Comparison of ENCODE assay signal across 19 cellular contexts in the genomic region with DNA sequence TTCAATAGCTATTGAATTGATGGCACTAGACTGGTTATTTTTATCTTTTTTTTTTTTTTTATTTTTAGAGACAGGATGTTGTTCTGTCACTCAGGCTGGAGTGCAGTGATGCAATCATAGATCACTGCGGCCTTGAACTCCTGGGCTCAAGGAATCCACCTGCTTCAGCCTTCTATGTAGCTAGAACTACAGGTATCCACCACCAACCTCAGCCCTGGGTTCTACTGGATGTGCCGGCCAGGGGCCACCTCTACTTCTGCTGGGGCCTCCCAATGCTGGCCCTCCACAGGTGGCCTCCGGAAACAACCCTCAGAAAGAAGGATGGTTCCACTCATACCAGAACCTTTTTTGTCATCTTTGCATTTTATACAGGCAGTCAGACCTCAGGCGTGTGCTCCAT.
DNase-seq lines count a peak whose midpoint lies in the region; ATAC-seq lines count a peak whose summit lies in the region.
"Had no signal": no experiment of that assay in that cellular context is flagged by ENCODE, and none has a peak within 500 bp of the region (broad histone marks: within the 10 kb centered on the region; RNA-seq: fewer than 3 reads in every experiment).

No MANE protein-coding gene starts in this region.

- peaks cover 6% of the 10 kb centered on the region for H3K4me1 Mint-ChIP-seq in activated naive CD8-positive, alpha-beta T cell treated with anti-CD3 and anti-CD28 coated beads, Interleukin-2, amount 10 ng/mL, durations not matched to agents 7 days and 5 days
- peaks cover 3% of the 10 kb centered on the region for H3K4me1 Mint-ChIP-seq in activated naive CD8-positive, alpha-beta T cell treated with anti-CD3 and anti-CD28 coated beads for 36 hours
- peaks cover 32% of the 10 kb centered on the region for H3K4me1 Mint-ChIP-seq in stimulated activated memory B cell treated with anti-CD40 and anti-IgM and Interleukin-4, amounts not matched to agents 10 μg/mL and 1 μg/mL and 100 μg/mL, for 72 hours
- H3K4me1 Mint-ChIP-seq: central memory CD8-positive, alpha-beta T cell had no signal

- H3K27me3 Mint-ChIP-seq in activated naive CD8-positive, alpha-beta T cell treated with anti-CD3 and anti-CD28 coated beads, Interleukin-2, amount 10 ng/mL, durations not matched to agents 7 days and 5 days: no peaks in the 10 kb centered on the region
- peaks cover 6% of the 10 kb centered on the region for H3K27me3 Mint-ChIP-seq in activated naive CD8-positive, alpha-beta T cell treated with anti-CD3 and anti-CD28 coated beads for 36 hours
- H3K27me3 Mint-ChIP-seq in stimulated activated memory B cell treated with anti-CD40 and anti-IgM and Interleukin-4, amounts not matched to agents 10 μg/mL and 1 μg/mL and 100 μg/mL, for 72 hours: no peaks in the 10 kb centered on the region
- H3K27me3 Mint-ChIP-seq: activated CD4-positive, alpha-beta memory T cell treated with anti-CD3 and anti-CD28 coated beads, Interleukin-2, amount 10 ng/mL, durations not matched to agents 7 days and 5 days had no signal

- POLR2A ChIA-PET in activated naive CD8-positive, alpha-beta T cell treated with anti-CD3 and anti-CD28 coated beads, Interleukin-2, amount 10 ng/mL, durations not matched to agents 7 days and 5 days (lab: Charles Lee): interaction anchor here (0.6 to 1.7 kb wide), 4 partner anchors 17 to 115 kb away, joined by 3 to 7 read pairs (median 4); no protein-coding TSS in a partner anchor

- H3K4me3 Mint-ChIP-seq in activated naive CD8-positive, alpha-beta T cell treated with anti-CD3 and anti-CD28 coated beads, Interleukin-2, amount 10 ng/mL, durations not matched to agents 7 days and 5 days: no peak overlapping the region
- no peak overlapping the region for H3K4me3 Mint-ChIP-seq in activated naive CD8-positive, alpha-beta T cell treated with anti-CD3 and anti-CD28 coated beads for 36 hours
- H3K4me3 Mint-ChIP-seq in stimulated activated memory B cell treated with anti-CD40 and anti-IgM and Interleukin-4, amounts not matched to agents 10 μg/mL and 1 μg/mL and 100 μg/mL, for 72 hours: no peak overlapping the region
- H3K4me3 Mint-ChIP-seq: activated CD4-positive, alpha-beta memory T cell treated with anti-CD3 and anti-CD28 coated beads, Interleukin-2, amount 10 ng/mL, durations not matched to agents 7 days and 5 days; central memory CD8-positive, alpha-beta T cell had no signal

- H3K9me3 Mint-ChIP-seq in activated naive CD8-positive, alpha-beta T cell treated with anti-CD3 and anti-CD28 coated beads, Interleukin-2, amount 10 ng/mL, durations not matched to agents 7 days and 5 days: no peaks in the 10 kb centered on the region
- H3K9me3 Mint-ChIP-seq in activated naive CD8-positive, alpha-beta T cell treated with anti-CD3 and anti-CD28 coated beads for 36 hours: no peaks in the 10 kb centered on the region
- H3K9me3 Mint-ChIP-seq in stimulated activated memory B cell treated with anti-CD40 and anti-IgM and Interleukin-4, amounts not matched to agents 10 μg/mL and 1 μg/mL and 100 μg/mL, for 72 hours: no peaks in the 10 kb centered on the region
- H3K9me3 Mint-ChIP-seq: activated CD4-positive, alpha-beta memory T cell treated with anti-CD3 and anti-CD28 coated beads, Interleukin-2, amount 10 ng/mL, durations not matched to agents 7 days and 5 days; central memory CD8-positive, alpha-beta T cell had no signal

- ATAC-seq in activated naive CD8-positive, alpha-beta T cell treated with anti-CD3 and anti-CD28 coated beads, Interleukin-2, amount 10 ng/mL, durations not matched to agents 7 days and 5 days (ENCODE audit: low read depth): peak; percentile 54
- ATAC-seq in GM21447 (IDR thresholded peaks at IDR 0.05; ENCODE audit: unreplicated experiment): peak; percentile 48
- peak; percentile 69 for ATAC-seq in HG03432 (IDR thresholded peaks at IDR 0.05; ENCODE audit: unreplicated experiment)
- ATAC-seq in stimulated activated memory B cell treated with anti-CD40 and anti-IgM and Interleukin-4, amounts not matched to agents 10 μg/mL and 1 μg/mL and 100 μg/mL, for 72 hours: peak; percentile 62

- H3K36me3 Mint-ChIP-seq in activated naive CD8-positive, alpha-beta T cell treated with anti-CD3 and anti-CD28 coated beads, Interleukin-2, amount 10 ng/mL, durations not matched to agents 7 days and 5 days: no peaks in the 10 kb centered on the region
- H3K36me3 Mint-ChIP-seq in activated naive CD8-positive, alpha-beta T cell treated with anti-CD3 and anti-CD28 coated beads for 36 hours: no peaks in the 10 kb centered on the region
- no peaks in the 10 kb centered on the region for H3K36me3 Mint-ChIP-seq in stimulated activated memory B cell treated with anti-CD40 and anti-IgM and Interleukin-4, amounts not matched to agents 10 μg/mL and 1 μg/mL and 100 μg/mL, for 72 hours

- no peak for DNase-seq in activated naive CD8-positive, alpha-beta T cell treated with anti-CD3 and anti-CD28 coated beads, Interleukin-2, amount 10 ng/mL, durations not matched to agents 7 days and 5 days
- no peak for DNase-seq in activated naive CD8-positive, alpha-beta T cell treated with anti-CD3 and anti-CD28 coated beads for 36 hours
- DNase-seq in NCI-H526 treated with DMSO at 0.1 percent for 48 hours (lab: John Stamatoyannopoulos, UW) (no peak), KG1 (lab: John Stamatoyannopoulos, UW) (no peak), SHP77 treated with DMSO at 0.1 percent for 48 hours (lab: John Stamatoyannopoulos, UW) (no peak)
- DNase-seq: activated CD4-positive, alpha-beta memory T cell treated with anti-CD3 and anti-CD28 coated beads, Interleukin-2, amount 10 ng/mL, durations not matched to agents 7 days and 5 days; amygdala; COR-L47; IMR-90; MV-4-11; NCI-H2107; NCI-H526; OCI-M1; substantia nigra; T-helper 9 cell had no signal

- peak overlapping the region; percentile 52 for H3K27ac Mint-ChIP-seq in activated naive CD8-positive, alpha-beta T cell treated with anti-CD3 and anti-CD28 coated beads, Interleukin-2, amount 10 ng/mL, durations not matched to agents 7 days and 5 days
- H3K27ac Mint-ChIP-seq in activated naive CD8-positive, alpha-beta T cell treated with anti-CD3 and anti-CD28 coated beads for 36 hours: no peak overlapping the region
- peak overlapping the region; percentile 62 for H3K27ac Mint-ChIP-seq in stimulated activated memory B cell treated with anti-CD40 and anti-IgM and Interleukin-4, amounts not matched to agents 10 μg/mL and 1 μg/mL and 100 μg/mL, for 72 hours
- H3K27ac Mint-ChIP-seq: activated CD4-positive, alpha-beta memory T cell treated with anti-CD3 and anti-CD28 coated beads, Interleukin-2, amount 10 ng/mL, durations not matched to agents 7 days and 5 days had no signal
